In genomic region chr10:17029581-17030271, GRCh38 we compare ENCODE assay signal across 8 cellular contexts.
A peak's percentile ranks its signal among the peaks of the same experiment; 100 is the strongest.
DNase-seq lines count a peak whose midpoint lies in the region; ATAC-seq, FAIRE-seq and TF ChIP-seq lines count a peak whose summit lies in the region.

No MANE protein-coding gene starts in this region.

- peaks cover 21% of the 10 kb centered on the region for H3K36me3 Mint-ChIP-seq in activated naive CD8-positive, alpha-beta T cell treated with anti-CD3 and anti-CD28 coated beads for 36 hours

- no peaks in the 10 kb centered on the region for H3K36me3 ChIP-seq in left ventricle myocardium inferior

- no peaks in the 10 kb centered on the region for H3K9me3 ChIP-seq in left ventricle myocardium inferior (replicated peaks)

- no peak for TF ChIP-seq POLR2A in H54 (IDR thresholded peaks at IDR 0.05; ENCODE audit: low read depth, low read length)

- no peaks in the 10 kb centered on the region for H3K27me3 Mint-ChIP-seq in activated naive CD8-positive, alpha-beta T cell treated with anti-CD3 and anti-CD28 coated beads for 36 hours

- no peak for ATAC-seq in GM19351 (IDR thresholded peaks at IDR 0.05; ENCODE audit: unreplicated experiment)

- peaks cover 72% of the 10 kb centered on the region for H3K4me1 Mint-ChIP-seq in activated naive CD8-positive, alpha-beta T cell treated with anti-CD3 and anti-CD28 coated beads for 36 hours

- peak overlapping the region; percentile 73 for H3K4me3 Mint-ChIP-seq in activated naive CD8-positive, alpha-beta T cell treated with anti-CD3 and anti-CD28 coated beads for 36 hours

- intact Hi-C loops in left ventricle myocardium inferior (cut with micrococcal nuclease) = no loop called here

- H3K4me3 ChIP-seq in left ventricle myocardium inferior = peak overlapping the region; percentile 33
- peak overlapping the region; percentile 23 for H3K4me3 ChIP-seq in skeletal muscle cell (ENCODE audit: low read depth, low read length)

- peak; percentile 75 for FAIRE-seq in H54 (lab: Jason Lieb, UNC)

- peak; percentile 27 for DNase-seq in H54 (ENCODE audit: insufficient read length, low spot score)
- peak; percentile 86 for DNase-seq in SW480 (ENCODE audit: low spot score)
- peak; percentile 80 for DNase-seq in activated naive CD8-positive, alpha-beta T cell treated with anti-CD3 and anti-CD28 coated beads for 36 hours
- peak; percentile 73 for DNase-seq in left ventricle myocardium inferior
- DNase-seq in skeletal muscle cell (ENCODE audit: low read depth) = peak; percentile 58
- DNase-seq in cerebellum (ENCODE audit: low spot score) = no peak
- no peak for DNase-seq in kidney glomerular epithelial cell (lab: John Stamatoyannopoulos, UW)

- no peaks in the 10 kb centered on the region for H3K9me3 Mint-ChIP-seq in activated naive CD8-positive, alpha-beta T cell treated with anti-CD3 and anti-CD28 coated beads for 36 hours

- TF ChIP-seq CTCF in left ventricle myocardium inferior (IDR thresholded peaks at IDR 0.05; ENCODE audit: borderline replicate concordance) = no peak

- no peaks in the 10 kb centered on the region for H3K27me3 ChIP-seq in left ventricle myocardium inferior (ENCODE audit: low read depth)

- peaks cover 58% of the 10 kb centered on the region for H3K4me1 ChIP-seq in left ventricle myocardium inferior

- H3K27ac ChIP-seq in left ventricle myocardium inferior (replicated peaks) = peak overlapping the region; percentile 84

- peak overlapping the region; percentile 96 for H3K27ac Mint-ChIP-seq in activated naive CD8-positive, alpha-beta T cell treated with anti-CD3 and anti-CD28 coated beads for 36 hours

Comparison
In these comparisons a context has a peak if more than half of its experiments do, and no peak if none do; other contexts are left out.
1. DNase-seq: peak in H54 (single experiment), SW480 (single experiment), activated naive CD8-positive, alpha-beta T cell treated with anti-CD3 and anti-CD28 coated beads for 36 hours (single experiment), left ventricle myocardium inferior (single experiment) and skeletal muscle cell (single experiment); none in cerebellum (single experiment) and kidney glomerular epithelial cell (single experiment).